In genomic region chr20:44502968-44503367, GRCh38 we compare ENCODE assay signal across 19 cellular contexts. TPM values are rescaled to one million over a fixed set of nuclear protein-coding genes. Genes with fewer than 3 reads are reported as not detected.
DNase-seq lines count a peak whose midpoint lies in the region; ATAC-seq and TF ChIP-seq lines count a peak whose summit lies in the region.
"Had no signal": no experiment of that assay in that cellular context is flagged by ENCODE, and none has a peak within 500 bp of the region (broad histone marks: within the 10 kb centered on the region; RNA-seq: fewer than 3 reads in every experiment).

No MANE protein-coding gene starts in this region.

- no peak overlapping the region for H3K4me3 ChIP-seq in upper lobe of left lung
- H3K4me3 ChIP-seq: BLaER1, GM12878, GM23338 had no signal

- WGBS in upper lobe of left lung, 2 donors: 93 to 100% methylated on average over 1 of the region's 1 CpG

- peaks cover 16% of the 10 kb centered on the region for H3K36me3 Mint-ChIP-seq in activated naive CD4-positive, alpha-beta T cell treated with anti-CD3 and anti-CD28 coated beads, Interleukin-2, amount 50 U/mL, for 24 hours
- H3K36me3 Mint-ChIP-seq in HFFc6 (ENCODE audit: low read depth) (peaks cover 52% of the 10 kb centered on the region), chondrocyte (ENCODE audit: low read depth) (peaks cover 46% of the 10 kb centered on the region)

- no peaks in the 10 kb centered on the region for H3K27me3 ChIP-seq in upper lobe of left lung
- H3K27me3 ChIP-seq: BLaER1 had no signal

- no peak overlapping the region for H3K4me3 Mint-ChIP-seq in activated naive CD4-positive, alpha-beta T cell treated with anti-CD3 and anti-CD28 coated beads, Interleukin-2, amount 50 U/mL, for 24 hours
- H3K4me3 Mint-ChIP-seq in HFFc6: no peak overlapping the region
- no peak overlapping the region for H3K4me3 Mint-ChIP-seq in chondrocyte (ENCODE audit: unreplicated experiment)
- H3K4me3 Mint-ChIP-seq: CD14-positive monocyte; CD8-positive, alpha-beta memory T cell; GM23338 had no signal

- no peak overlapping the region for H3K27ac ChIP-seq in upper lobe of left lung
- H3K27ac ChIP-seq: 22Rv1, BLaER1 had no signal

- H3K9me3 Mint-ChIP-seq in activated naive CD4-positive, alpha-beta T cell treated with anti-CD3 and anti-CD28 coated beads, Interleukin-2, amount 50 U/mL, for 24 hours: no peaks in the 10 kb centered on the region
- H3K9me3 Mint-ChIP-seq in HFFc6 (no peaks in the 10 kb centered on the region), chondrocyte (ENCODE audit: low read depth) (no peaks in the 10 kb centered on the region)
- H3K9me3 Mint-ChIP-seq: CD14-positive monocyte; CD8-positive, alpha-beta memory T cell; GM23338 had no signal

- peaks cover 60 to 99% (median 76%) of the 10 kb centered on the region in 4 donors for H3K36me3 ChIP-seq in upper lobe of left lung

- TF ChIP-seq EP300 in upper lobe of left lung (IDR thresholded peaks at IDR 0.05): no peak

- peaks cover 6% of the 10 kb centered on the region for H3K4me1 Mint-ChIP-seq in activated naive CD4-positive, alpha-beta T cell treated with anti-CD3 and anti-CD28 coated beads, Interleukin-2, amount 50 U/mL, for 24 hours
- H3K4me1 Mint-ChIP-seq in HFFc6 (ENCODE audit: low read depth) (peaks cover 34% of the 10 kb centered on the region), chondrocyte (ENCODE audit: low read depth) (peaks cover 20% of the 10 kb centered on the region)
- H3K4me1 Mint-ChIP-seq: CD14-positive monocyte, GM23338 had no signal

- peak overlapping the region; percentile 72 for H3K27ac Mint-ChIP-seq in activated naive CD4-positive, alpha-beta T cell treated with anti-CD3 and anti-CD28 coated beads, Interleukin-2, amount 50 U/mL, for 24 hours
- H3K27ac Mint-ChIP-seq in HFFc6: peak overlapping the region; percentile 33; the same call in 1 of the 2 replicates
- H3K27ac Mint-ChIP-seq in chondrocyte (ENCODE audit: unreplicated experiment): peak overlapping the region; percentile 77
- H3K27ac Mint-ChIP-seq: GM23338 had no signal

- no peak for TF ChIP-seq POLR2A in upper lobe of left lung (IDR thresholded peaks at IDR 0.05)

- no peaks in the 10 kb centered on the region for H3K4me1 ChIP-seq in upper lobe of left lung

- ATAC-seq in upper lobe of left lung (ENCODE audit: low FRiP score in 2 of 2) (no peak), HG03521 (IDR thresholded peaks at IDR 0.05; ENCODE audit: unreplicated experiment) (no peak)
- ATAC-seq: GM12878, GM23338 had no signal

- H3K27me3 Mint-ChIP-seq in activated naive CD4-positive, alpha-beta T cell treated with anti-CD3 and anti-CD28 coated beads, Interleukin-2, amount 50 U/mL, for 24 hours: no peaks in the 10 kb centered on the region
- H3K27me3 Mint-ChIP-seq in HFFc6 (ENCODE audit: insufficient read depth) (no peaks in the 10 kb centered on the region; the same call in 1 of the 2 replicates), chondrocyte (ENCODE audit: low read depth) (no peaks in the 10 kb centered on the region)
- H3K27me3 Mint-ChIP-seq: CD8-positive, alpha-beta memory T cell had no signal

- TF ChIP-seq CTCF in HFFc6 (IDR thresholded peaks at IDR 0.05): no peak
- TF ChIP-seq CTCF in chondrocyte (IDR thresholded peaks at IDR 0.05): no peak
- no peak for TF ChIP-seq CTCF in upper lobe of left lung (IDR thresholded peaks at IDR 0.05)

- DNase-seq in activated naive CD4-positive, alpha-beta T cell treated with anti-CD3 and anti-CD28 coated beads, Interleukin-2, amount 50 U/mL, for 16 hours: no peak
- DNase-seq in HFFc6 (no peak), chondrocyte (ENCODE audit: low spot score) (no peak), upper lobe of left lung (no peak), hippocampal formation (lab: John Stamatoyannopoulos, UW) (no peak)
- DNase-seq: CD8-positive, alpha-beta memory T cell; COR-L47; DMS 273 treated with DMSO at 0.1 percent for 48 hours; DMS53; DND-41; EL; HCEC 1CT had no signal

- no peaks in the 10 kb centered on the region for H3K9me3 ChIP-seq in upper lobe of left lung
- H3K9me3 ChIP-seq: BLaER1 had no signal

RNA-seq across cellular contexts. Expression of gene SERINC3, which starts 18.9 kb away (rescaled TPM):
- total RNA-seq in HFFc6 (2021; fragmentation: NEBNext Ultra II Directional; extraction: Animal tissue kit (Norgen Biotek cat#: 25700)): 100 to 1,000 TPM; 161 to 219 (median 188) TPM
- total RNA-seq in chondrocyte (102 to 121 TPM (median 116 TPM) in 3 replicates), upper lobe of left lung (100 to 1,000 TPM in 4 of 6 donors, 10 to 100 TPM in 2; 56.3 to 122 (median 107) TPM)

RNA-seq across cellular contexts. Expression of gene TTPAL, which starts 27.3 kb away (rescaled TPM):
- total RNA-seq in HFFc6 (2021; fragmentation: NEBNext Ultra II Directional; extraction: Animal tissue kit (Norgen Biotek cat#: 25700)): 10 to 100 TPM; 28.7 to 38.7 (median 35.2) TPM
- total RNA-seq in chondrocyte: 16.5 to 18.4 TPM (median 17.1 TPM) in 3 replicates
- 10 to 100 TPM in 4 of 6 donors, 1 to 10 TPM in 2; 9.4 to 12.2 (median 10.2) TPM for total RNA-seq in upper lobe of left lung
